36 cellular contexts compared by ENCODE assay signal in the genomic region with DNA sequence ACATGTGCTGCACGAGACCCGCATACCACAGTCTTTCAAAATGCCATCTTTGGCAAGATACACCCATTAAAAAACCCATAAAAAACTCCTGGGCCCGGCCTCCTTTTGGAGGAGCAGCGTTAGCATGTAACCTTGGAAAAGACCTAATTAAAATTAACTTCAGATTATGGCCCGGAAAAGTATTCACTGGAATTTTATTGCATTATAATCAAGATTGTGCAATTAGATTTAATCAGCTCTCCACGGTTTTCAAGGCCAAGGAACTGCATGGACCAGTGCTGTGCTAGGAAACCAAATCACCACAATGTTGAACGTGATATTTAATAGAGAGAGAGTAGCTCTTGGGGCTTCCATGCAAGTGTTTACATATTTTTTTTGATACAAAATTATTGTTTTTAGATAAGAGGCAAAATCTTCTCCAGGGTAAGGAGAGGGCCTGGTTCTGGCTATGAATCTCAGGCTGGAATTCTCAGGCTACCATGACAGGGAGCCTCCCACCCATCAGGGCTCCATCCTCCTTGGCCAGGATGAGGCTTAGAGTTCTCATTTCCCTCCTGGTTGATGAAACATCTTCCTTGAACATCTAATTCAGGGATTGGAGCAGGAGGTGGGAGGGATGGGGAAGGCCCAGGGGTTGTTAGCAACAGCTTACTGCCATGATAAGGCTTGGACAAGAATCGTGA.
DNase-seq lines count a peak whose midpoint lies in the region; ATAC-seq and TF ChIP-seq lines count a peak whose summit lies in the region.
"Had no signal": no experiment of that assay in that cellular context is flagged by ENCODE, and none has a peak within 500 bp of the region (broad histone marks: within the 10 kb centered on the region; RNA-seq: fewer than 3 reads in every experiment).

No MANE protein-coding gene starts in this region.

- peak overlapping the region; percentile 37 for H3K27ac Mint-ChIP-seq in MCF 10A (ENCODE audit: low read depth, unreplicated experiment)
- H3K27ac Mint-ChIP-seq: activated B cell treated with CpG ODN at 0.5 μM for 24 hours; activated CD4-positive, alpha-beta T cell treated with anti-CD3 and anti-CD28 coated beads, Interleukin-2, amount 10 ng/mL, durations not matched to agents 7 days and 5 days; B cell; endodermal cell; H9; memory B cell; nephron progenitor cell had no signal

- no peak overlapping the region for H3K18ac ChIP-seq in trophoblast cell (ENCODE audit: low read length)

- WGBS in mammary epithelial cell (ENCODE audit: low coverage, missing lambda C conversion rate): 50% methylated on average over 8 of the region's 8 CpGs
- WGBS in trophoblast cell (ENCODE audit: extremely low coverage, insufficient coverage, insufficient read length): no CpG with 5 or more reads among the region's 8 CpGs

- no peak overlapping the region for H2BK120ac ChIP-seq in trophoblast cell (ENCODE audit: insufficient read depth, low read length, poor library complexity)

- TF ChIP-seq CTCF in MCF 10A (IDR thresholded peaks at IDR 0.05; ENCODE audit: unreplicated experiment): no peak
- TF ChIP-seq CTCF in mammary epithelial cell (conservative IDR thresholded peaks at IDR 0.05 in 1 of 2, IDR thresholded peaks at IDR 0.05 in 1 of 2; ENCODE audit: extremely low read depth in 1 of 2, insufficient read depth in 1 of 2, low read depth in 1 of 2, low read length in 2 of 2): no peak
- no peak for TF ChIP-seq CTCF in left lung (IDR thresholded peaks at IDR 0.05)

- no peak overlapping the region for H2BK12ac ChIP-seq in trophoblast cell (ENCODE audit: low read length)

- H3K27me3 ChIP-seq in mammary epithelial cell (ENCODE audit: insufficient read depth, low read length) (no peaks in the 10 kb centered on the region), adipocyte (replicated peaks; ENCODE audit: control insufficient read depth, insufficient read depth, low read length) (no peaks in the 10 kb centered on the region), left lung (no peaks in the 10 kb centered on the region), trophoblast cell (ENCODE audit: insufficient read depth, low read length) (no peaks in the 10 kb centered on the region)
- H3K27me3 ChIP-seq: body of pancreas, gastrocnemius medialis, hepatocyte, MG63, SJCRH30, suprapubic skin had no signal

- no peak overlapping the region for H4K12ac ChIP-seq in trophoblast cell (ENCODE audit: low read depth, low read length)

- no peak overlapping the region for H3K9ac ChIP-seq in mammary epithelial cell (ENCODE audit: insufficient read depth, low read length)
- H3K9ac ChIP-seq in adipocyte (ENCODE audit: low read length): peak overlapping the region; percentile 7
- no peak overlapping the region for H3K9ac ChIP-seq in trophoblast cell (ENCODE audit: low read length)

- intact Hi-C loops in MCF 10A (cut with micrococcal nuclease) (no loop called here), mammary epithelial cell (cut with micrococcal nuclease) (no loop called here), left lung (cut with DNase I) (no loop called here)

- H3K4ac ChIP-seq in trophoblast cell (ENCODE audit: low read depth, low read length): no peak overlapping the region

- H3K27me3 Mint-ChIP-seq in MCF 10A (ENCODE audit: insufficient read depth, unreplicated experiment): no peaks in the 10 kb centered on the region
- H3K27me3 Mint-ChIP-seq: activated B cell treated with CpG ODN at 0.5 μM for 24 hours; activated CD4-positive, alpha-beta T cell treated with anti-CD3 and anti-CD28 coated beads, Interleukin-2, amount 10 ng/mL, durations not matched to agents 7 days and 5 days; B cell; memory B cell; T-cell had no signal

- H4K20me1 ChIP-seq in mammary epithelial cell (ENCODE audit: insufficient read depth, low read length): no peaks in the 10 kb centered on the region

- H3K79me1 ChIP-seq in trophoblast cell (ENCODE audit: low read length): no peaks in the 10 kb centered on the region

- H3K27ac ChIP-seq in mammary epithelial cell (ENCODE audit: insufficient read depth, low read depth, low read length): no peak overlapping the region
- no peak overlapping the region for H3K27ac ChIP-seq in left lung
- no peak overlapping the region for H3K27ac ChIP-seq in trophoblast cell (ENCODE audit: low read depth, low read length)
- H3K27ac ChIP-seq: body of pancreas, gastrocnemius medialis, hepatocyte, SJCRH30, suprapubic skin had no signal

- H4K91ac ChIP-seq in trophoblast cell (ENCODE audit: low read depth, low read length): no peak overlapping the region

- DNase-seq in MCF 10A (ENCODE audit: unreplicated experiment) (no peak), mammary epithelial cell (no peak), adipocyte (ENCODE audit: low read depth) (peak; percentile 79), left lung (no peak), trophoblast cell (no peak)
- no peak for DNase-seq in stimulated activated naive CD4-positive, alpha-beta T cell treated with Interleukin-2 at 50 U/mL for 16 hours (lab: John Stamatoyannopoulos, UW)
- DNase-seq: activated B cell treated with CpG ODN at 0.5 μM for 24 hours; activated CD4-positive, alpha-beta T cell treated with anti-CD3 and anti-CD28 coated beads, Interleukin-2, amount 10 ng/mL, durations not matched to agents 7 days and 5 days; activated gamma-delta T cell treated with Interleukin-2 at 50 U/mL for 16 hours; activated T-cell treated with anti-CD3 and anti-CD28 coated beads, Interleukin-2, amount 50 U/mL, for 48 hours; body of pancreas; dermis blood vessel endothelial cell; endodermal cell; gastrocnemius medialis; H9; left cardiac atrium; MG63; NCI-H1105; NCI-H187 treated with DMSO at 0.1 percent for 48 hours; NCI-H2171 treated with DMSO at 0.1 percent for 48 hours; NCI-H510A; nephron progenitor cell; retina; RPMI8226; SJCRH30; stimulated activated naive CD4-positive, alpha-beta T cell; T-cell had no signal

- H3K9me3 Mint-ChIP-seq in MCF 10A (ENCODE audit: unreplicated experiment): no peaks in the 10 kb centered on the region
- H3K9me3 Mint-ChIP-seq: activated B cell treated with CpG ODN at 0.5 μM for 24 hours; activated CD4-positive, alpha-beta T cell treated with anti-CD3 and anti-CD28 coated beads, Interleukin-2, amount 10 ng/mL, durations not matched to agents 7 days and 5 days; endodermal cell; H9; memory B cell; nephron progenitor cell; T-cell had no signal

- H3K4me2 ChIP-seq in mammary epithelial cell (ENCODE audit: insufficient read depth, low read depth, low read length): no peak overlapping the region
- no peak overlapping the region for H3K4me2 ChIP-seq in trophoblast cell (ENCODE audit: low read length)
- H3K4me2 ChIP-seq: hepatocyte, smooth muscle cell had no signal

- POLR2A ChIA-PET in MCF 10A (lab: Yijun Ruan, JAX): no interaction called here

- peaks cover 100% of the 10 kb centered on the region for H3K36me3 Mint-ChIP-seq in MCF 10A (ENCODE audit: insufficient read depth, unreplicated experiment)
- H3K36me3 Mint-ChIP-seq: memory B cell, T-cell had no signal

- dilution Hi-C loops in mammary epithelial cell (cut with HindIII; ENCODE audit: low sequenced_read_pairs): no loop called here

- no peak overlapping the region for H2AFZ ChIP-seq in mammary epithelial cell (ENCODE audit: low read depth, low read length)
- H2AFZ ChIP-seq in trophoblast cell (ENCODE audit: insufficient read depth, low read length, poor library complexity): no peak overlapping the region
- H2AFZ ChIP-seq: hepatocyte had no signal

- no peak overlapping the region for H3K23ac ChIP-seq in trophoblast cell (ENCODE audit: low read length)

- BruUV-seq in MCF 10A (replicated peaks; lab: Mats Ljungman, UMichigan): no TSS peak
- no TSS peak for BruUV-seq in mammary epithelial cell (replicated peaks; lab: Mats Ljungman, UMichigan)

- H3K4me1 Mint-ChIP-seq in MCF 10A (ENCODE audit: insufficient read depth, unreplicated experiment): peaks cover 5% of the 10 kb centered on the region
- H3K4me1 Mint-ChIP-seq: H9, nephron progenitor cell had no signal

- no peak overlapping the region for H4K8ac ChIP-seq in trophoblast cell (ENCODE audit: low read depth, low read length)

- no peak overlapping the region for H3K4me3 Mint-ChIP-seq in MCF 10A (ENCODE audit: unreplicated experiment)
- H3K4me3 Mint-ChIP-seq: activated B cell treated with CpG ODN at 0.5 μM for 24 hours; activated CD4-positive, alpha-beta T cell treated with anti-CD3 and anti-CD28 coated beads, Interleukin-2, amount 10 ng/mL, durations not matched to agents 7 days and 5 days; B cell; endodermal cell; H9; memory B cell; nephron progenitor cell; T-cell had no signal

- H3K9me3 ChIP-seq in mammary epithelial cell (replicated peaks; ENCODE audit: insufficient read depth, low read length): no peaks in the 10 kb centered on the region
- H3K9me3 ChIP-seq in adipocyte (ENCODE audit: control insufficient read depth, low read length): no peaks in the 10 kb centered on the region
- H3K9me3 ChIP-seq in left lung: no peaks in the 10 kb centered on the region
- H3K9me3 ChIP-seq in trophoblast cell (ENCODE audit: insufficient read depth, low read depth, low read length): no peaks in the 10 kb centered on the region
- H3K9me3 ChIP-seq: body of pancreas, gastrocnemius medialis, MG63, SJCRH30, suprapubic skin had no signal

- H3K4me3 ChIP-seq in mammary epithelial cell (replicated peaks in 1 of 3; ENCODE audit: insufficient read depth in 1 of 3, low read depth in 2 of 3, low read length in 3 of 3) (no peak overlapping the region), adipocyte (ENCODE audit: low read length) (no peak overlapping the region), left lung (no peak overlapping the region), trophoblast cell (ENCODE audit: low read depth, low read length) (no peak overlapping the region)
- H3K4me3 ChIP-seq: body of pancreas, gastrocnemius medialis, hepatocyte, K562, MG63, SJCRH30, smooth muscle cell, suprapubic skin had no signal

- H3K79me2 ChIP-seq in mammary epithelial cell (ENCODE audit: insufficient read depth, low read length): peaks cover 5% of the 10 kb centered on the region
- H3K79me2 ChIP-seq in trophoblast cell (ENCODE audit: control insufficient read depth, insufficient read depth, low read length, poor library complexity): no peaks in the 10 kb centered on the region
- H3K79me2 ChIP-seq: hepatocyte had no signal

- no peak overlapping the region for H2AK5ac ChIP-seq in trophoblast cell (ENCODE audit: low read length)

- CTCF ChIA-PET in MCF 10A (lab: Yijun Ruan, JAX): interaction anchor here (0.6 kb wide), 1 partner anchor 13 kb away, joined by 4 read pairs; no protein-coding TSS in a partner anchor
- CTCF ChIA-PET in mammary epithelial cell (lab: Charles Lee; ENCODE audit: low non-redundant PET): no interaction called here

- H2BK5ac ChIP-seq in trophoblast cell (ENCODE audit: low read depth, low read length, poor library complexity): no peak overlapping the region

- ATAC-seq in left lung (peak; percentile 28), GM21360 (IDR thresholded peaks at IDR 0.05; ENCODE audit: unreplicated experiment) (no peak), GM21786 (IDR thresholded peaks at IDR 0.05; ENCODE audit: unreplicated experiment) (no peak)
- ATAC-seq: body of pancreas, esophagus mucosa, gastrocnemius medialis, K562, left cardiac atrium, T-cell had no signal

- H3K4me1 ChIP-seq in mammary epithelial cell (ENCODE audit: insufficient read depth, low read length): no peaks in the 10 kb centered on the region
- peaks cover 22% of the 10 kb centered on the region for H3K4me1 ChIP-seq in adipocyte (ENCODE audit: control insufficient read depth, insufficient read depth, low read length)
- H3K4me1 ChIP-seq in left lung: no peaks in the 10 kb centered on the region
- H3K4me1 ChIP-seq in trophoblast cell (ENCODE audit: control insufficient read depth in 1 of 2, insufficient read depth in 2 of 2, low read length in 2 of 2): no peaks in the 10 kb centered on the region
- H3K4me1 ChIP-seq: body of pancreas, gastrocnemius medialis, SJCRH30 had no signal

- H3K14ac ChIP-seq in trophoblast cell (ENCODE audit: low read length): no peak overlapping the region

- H3K36me3 ChIP-seq in mammary epithelial cell (ENCODE audit: insufficient read depth, low read length): peaks cover 76% of the 10 kb centered on the region
- peaks cover 32% of the 10 kb centered on the region for H3K36me3 ChIP-seq in adipocyte (ENCODE audit: control insufficient read depth, insufficient read depth, low read length, severe bottlenecking)
- H3K36me3 ChIP-seq in left lung: no peaks in the 10 kb centered on the region
- H3K36me3 ChIP-seq in trophoblast cell (ENCODE audit: control insufficient read depth in 1 of 2, insufficient read depth in 2 of 2, low read length in 2 of 2): no peaks in the 10 kb centered on the region
- H3K36me3 ChIP-seq: gastrocnemius medialis, SJCRH30 had no signal

- in situ Hi-C loops in mammary epithelial cell (cut with MboI; ENCODE audit: low sequenced_read_pairs in 2 of 2): no loop called here
